In the genomic region with DNA sequence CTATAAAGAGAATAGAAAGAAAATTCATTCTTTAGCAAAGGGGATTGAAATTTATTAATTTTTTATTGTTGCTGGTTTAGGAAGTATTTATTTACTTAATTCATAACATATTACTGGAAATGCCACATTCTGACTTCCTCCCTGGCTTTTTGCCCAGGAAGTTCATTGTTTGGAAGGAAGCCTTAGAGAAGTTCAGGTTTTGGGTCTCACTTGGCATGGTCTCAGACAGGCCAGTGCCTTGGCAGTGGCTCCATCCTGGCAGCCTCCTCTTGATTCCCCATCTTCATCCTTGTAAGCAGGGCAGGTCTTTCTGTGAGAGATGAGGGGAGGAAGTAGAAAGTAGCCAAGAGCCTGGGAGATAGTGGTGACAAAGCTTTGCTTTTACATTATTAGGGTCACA, we compare ENCODE assay signal across 1 cellular context.
TF ChIP-seq lines count a peak whose summit lies in the region.

No MANE protein-coding gene starts in this region.

TF ChIP-seq in endothelial cell of umbilical vein, 7 proteins besides CTCF, POLR2A, EP300 and RAD21 (continued from another document):
- TF ChIP-seq, protein P1, sequence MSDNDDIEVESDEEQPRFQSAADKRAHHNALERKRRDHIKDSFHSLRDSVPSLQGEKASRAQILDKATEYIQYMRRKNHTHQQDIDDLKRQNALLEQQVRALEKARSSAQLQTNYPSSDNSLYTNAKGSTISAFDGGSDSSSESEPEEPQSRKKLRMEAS (IDR thresholded peaks at IDR 0.05; ENCODE audit: insufficient read depth, insufficient read length), result no peak
